18 cellular contexts compared by ENCODE assay signal in the genomic region with DNA sequence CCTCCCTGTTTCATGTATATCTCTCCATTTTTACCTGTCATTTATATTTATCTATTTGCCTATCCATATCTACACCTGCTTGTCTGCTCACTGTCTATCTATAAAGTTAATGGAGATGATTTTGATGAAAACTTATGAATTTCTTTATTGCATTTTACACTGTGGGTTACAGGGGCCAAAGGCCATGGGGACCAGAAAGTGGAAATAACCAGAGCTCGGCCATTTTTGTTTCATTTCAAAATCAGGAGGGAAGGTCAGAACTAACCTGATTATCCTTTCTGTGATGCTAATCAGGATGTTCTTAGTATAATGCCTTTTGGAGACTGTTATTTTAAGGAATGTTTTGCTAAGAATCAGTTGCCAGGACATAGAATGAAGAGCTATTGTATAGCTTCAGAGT.
"Had no signal": no experiment of that assay in that cellular context is flagged by ENCODE, and none has a peak within 500 bp of the region (broad histone marks: within the 10 kb centered on the region; RNA-seq: fewer than 3 reads in every experiment).

No MANE protein-coding gene starts in this region.

- H3K27ac Mint-ChIP-seq: activated CD8-positive, alpha-beta T cell treated with anti-CD3 and anti-CD28 coated beads for 36 hours had no signal

- H3K9me3 ChIP-seq: colonic mucosa, esophagus squamous epithelium, psoas muscle, right lobe of liver, testis, upper lobe of right lung had no signal

- H3K4me3 Mint-ChIP-seq: activated CD8-positive, alpha-beta T cell treated with anti-CD3 and anti-CD28 coated beads for 36 hours; immature natural killer cell; nephron had no signal

- H3K27me3 ChIP-seq: colonic mucosa, esophagus squamous epithelium, right lobe of liver, testis, upper lobe of right lung had no signal

- H3K36me3 ChIP-seq: colonic mucosa, esophagus squamous epithelium, right lobe of liver, upper lobe of right lung had no signal

- H3K4me3 ChIP-seq: colonic mucosa, esophagus squamous epithelium, psoas muscle, right lobe of liver, testis, upper lobe of right lung had no signal

- H3K27ac ChIP-seq: colonic mucosa, esophagus squamous epithelium, psoas muscle, testis, upper lobe of right lung had no signal

- DNase-seq: activated CD8-positive, alpha-beta T cell treated with anti-CD3 and anti-CD28 coated beads for 36 hours; activated naive CD4-positive, alpha-beta T cell treated with anti-CD3 and anti-CD28 coated beads, Interleukin-2, amount 50 U/mL, for 16 hours; amniotic stem cell; colonic mucosa; esophagus squamous epithelium; glutamatergic neuron; immature natural killer cell; mesendoderm; psoas muscle; right lobe of liver; SIG-M5; stimulated activated naive CD8-positive, alpha-beta T cell treated with anti-CD3 and anti-CD28 coated beads, Interleukin-15, Interleukin-2, amounts not matched to agents 100 U/mL and 50 U/mL, for 24 hours; SW 1271; testis; upper lobe of right lung had no signal

- H3K9me3 Mint-ChIP-seq: activated CD8-positive, alpha-beta T cell treated with anti-CD3 and anti-CD28 coated beads for 36 hours; activated T-helper 2 cell treated with anti-CD3 and anti-CD28 coated beads, Interferon-gamma antibody, Interleukin-2, Interleukin-4, amounts not matched to agents 10 μg/mL and 5 μg/mL and 100 μg/mL, durations not matched to agents 14 hours and 24 hours and 36 hours; immature natural killer cell; nephron had no signal

- H3K27me3 Mint-ChIP-seq: activated CD8-positive, alpha-beta T cell treated with anti-CD3 and anti-CD28 coated beads for 36 hours had no signal

- FAIRE-seq: TTC549 had no signal
